15 cellular contexts compared by ENCODE assay signal in genomic region chr6:17928514-17929430, GRCh38. TPM values are rescaled to one million over a fixed set of nuclear protein-coding genes. Genes with fewer than 3 reads are reported as not detected.
DNase-seq lines count a peak whose midpoint lies in the region; ATAC-seq and TF ChIP-seq lines count a peak whose summit lies in the region.
"Had no signal": no experiment of that assay in that cellular context is flagged by ENCODE, and none has a peak within 500 bp of the region (broad histone marks: within the 10 kb centered on the region; RNA-seq: fewer than 3 reads in every experiment).

No MANE protein-coding gene starts in this region.

- H3K27ac Mint-ChIP-seq in activated T-helper 17 cell treated with anti-CD3 and anti-CD28 coated beads, Interleukin-2, amount 50 U/mL, for 72 hours: no peak overlapping the region

- peak; percentile 79 for DNase-seq in GM23248
- DNase-seq in astrocyte of the hippocampus (ENCODE audit: low read depth, low spot score): peak; percentile 55
- DNase-seq in left ventricle myocardium superior: no peak
- no peak for DNase-seq in gastrocnemius medialis
- no peak for DNase-seq in anterior cingulate cortex (lab: John Stamatoyannopoulos, UW)
- DNase-seq in activated CD8-positive, alpha-beta memory T cell treated with anti-CD3 and anti-CD28 coated beads for 24 hours: no peak
- DNase-seq: activated CD4-positive, CD25-positive, alpha-beta regulatory T cell treated with anti-CD3 and anti-CD28 coated beads, Interleukin-2, amount 50 U/mL, for 72 hours; erythroblast; KBM-7; mesendoderm; NCI-H2171 treated with DMSO at 0.1 percent for 48 hours; SIG-M5; stimulated activated naive CD8-positive, alpha-beta T cell treated with anti-CD3 and anti-CD28 coated beads, Interleukin-15, Interleukin-2, amounts not matched to agents 100 U/mL and 50 U/mL, for 24 hours had no signal

- H3F3A ChIP-seq in GM23248 (ENCODE audit: insufficient read depth): peaks cover 52% of the 10 kb centered on the region

- no peak for TF ChIP-seq POLR2A in gastrocnemius medialis (IDR thresholded peaks at IDR 0.05)

- no peak overlapping the region for H2AFZ ChIP-seq in GM23248

- H4K20me1 ChIP-seq in GM23248 (ENCODE audit: insufficient read depth): no peaks in the 10 kb centered on the region

- WGBS in GM23248 (ENCODE audit: low coverage in 1 of 2, low lambda C conversion rate in 2 of 2, missing lambda C conversion rate in 2 of 2), 2 experiments: 54 to 58% methylated on average over 5 of the region's 5 CpGs

- ATAC-seq in left ventricle myocardium superior (peak; percentile 10), gastrocnemius medialis (no peak), HG02981 (IDR thresholded peaks at IDR 0.05; ENCODE audit: unreplicated experiment) (no peak)
- ATAC-seq in activated T-helper 17 cell treated with anti-CD3 and anti-CD28 coated beads, Interleukin-2, amount 50 U/mL, for 72 hours (replicated peaks): no peak
- ATAC-seq: stimulated activated naive CD8-positive, alpha-beta T cell treated with anti-CD3 and anti-CD28 coated beads, Interleukin-15, Interleukin-2, amounts not matched to agents 100 U/mL and 50 U/mL, for 24 hours had no signal

- peaks cover 27% of the 10 kb centered on the region for H3K27me3 Mint-ChIP-seq in activated T-helper 17 cell treated with anti-CD3 and anti-CD28 coated beads, Interleukin-2, amount 50 U/mL, for 72 hours

- in situ Hi-C loops in GM23248 (cut with MboI) (no loop called here), gastrocnemius medialis (cut with MboI; ENCODE audit: low sequenced_read_pairs in 4 of 4) (no loop called here)

- no peak for TF ChIP-seq CTCF in gastrocnemius medialis (IDR thresholded peaks at IDR 0.05 in 4 of 5, conservative IDR thresholded peaks at IDR 0.05 in 1 of 5)

- intact Hi-C loops in left ventricle myocardium superior (cut with micrococcal nuclease) (no loop called here), gastrocnemius medialis (cut with DNase I; ENCODE audit: low total_unique reads) (no loop called here)

- H3K36me3 ChIP-seq in GM23248 (ENCODE audit: low read depth) (no peaks in the 10 kb centered on the region), gastrocnemius medialis (no peaks in the 10 kb centered on the region)

- H3K9ac ChIP-seq in GM23248: peak overlapping the region; percentile 59

- H3K4me2 ChIP-seq in GM23248 (ENCODE audit: unreplicated experiment): peak overlapping the region; percentile 83

- no peaks in the 10 kb centered on the region for H3K4me1 Mint-ChIP-seq in activated T-helper 17 cell treated with anti-CD3 and anti-CD28 coated beads, Interleukin-2, amount 50 U/mL, for 72 hours

- H3K4me3 ChIP-seq in GM23248: 0 out of 2 replicates have a peak overlapping the region, but pooled peaks have one; percentile 43
- no peak overlapping the region for H3K4me3 ChIP-seq in gastrocnemius medialis

- no peaks in the 10 kb centered on the region for H3K9me3 Mint-ChIP-seq in activated T-helper 17 cell treated with anti-CD3 and anti-CD28 coated beads, Interleukin-2, amount 50 U/mL, for 72 hours

- H3K9me3 ChIP-seq in GM23248 (ENCODE audit: low read depth) (no peaks in the 10 kb centered on the region), gastrocnemius medialis (no peaks in the 10 kb centered on the region)

- no peaks in the 10 kb centered on the region for H3K27me3 ChIP-seq in GM23248 (replicated peaks; ENCODE audit: insufficient read depth)
- H3K27me3 ChIP-seq in gastrocnemius medialis: no peaks in the 10 kb centered on the region

- H3K9me2 ChIP-seq in GM23248 (ENCODE audit: insufficient read depth): no peaks in the 10 kb centered on the region

- H3K27ac ChIP-seq in GM23248 (peak overlapping the region; percentile 95), gastrocnemius medialis (peak overlapping the region; percentile 72 to 79 (median 76))

- H3K4me1 ChIP-seq in GM23248 (ENCODE audit: insufficient read depth) (peaks cover 74% of the 10 kb centered on the region), gastrocnemius medialis (peaks cover 79 to 81% of the 10 kb centered on the region in 2 donors)

- H3K79me2 ChIP-seq in GM23248 (ENCODE audit: insufficient read depth): peaks cover 93% of the 10 kb centered on the region

- H3K36me3 Mint-ChIP-seq in activated T-helper 17 cell treated with anti-CD3 and anti-CD28 coated beads, Interleukin-2, amount 50 U/mL, for 72 hours (ENCODE audit: low read depth): no peaks in the 10 kb centered on the region

- no peak overlapping the region for H3K4me3 Mint-ChIP-seq in activated T-helper 17 cell treated with anti-CD3 and anti-CD28 coated beads, Interleukin-2, amount 50 U/mL, for 72 hours

RNA-seq across cellular contexts. Expression of gene KIF13A, which starts 58.7 kb away (rescaled TPM):
- 46.0 and 47.3 TPM in 2 replicates for total RNA-seq in GM23248 (2014; rRNA removed; shearing (Covaris generic))
- 5.0 and 7.4 TPM in 2 replicates for polyA plus RNA-seq in GM23248 (2016; fragmentation: Nextera tagmentation; extraction: Ambion mirVana)
- total RNA-seq in left ventricle myocardium superior (59.5 TPM), gastrocnemius medialis (10 to 100 TPM; 47.4 to 72.9 (median 63.8) TPM)
- total RNA-seq in activated T-helper 17 cell treated with anti-CD3 and anti-CD28 coated beads, Interleukin-2, amount 50 U/mL, for 72 hours: under 1 TPM in 1 of 2 donors, not detected in 1; 0.45 TPM

Comparison
In these comparisons a context has a peak if more than half of its experiments do, and no peak if none do; other contexts are left out.
1. DNase-seq: peak in GM23248 (single experiment) and astrocyte of the hippocampus (single experiment); none in left ventricle myocardium superior (single experiment), gastrocnemius medialis (0 of 2), anterior cingulate cortex (0 of 58) and activated CD8-positive, alpha-beta memory T cell treated with anti-CD3 and anti-CD28 coated beads for 24 hours (single experiment).
2. RNA of gene KIF13A, which starts 58.7 kb away (total RNA-seq): 47.4 to 72.9 TPM in gastrocnemius medialis, 59.5 TPM in left ventricle myocardium superior (single experiment) and 46.0 to 47.3 TPM in GM23248; 0.45 TPM in activated T-helper 17 cell treated with anti-CD3 and anti-CD28 coated beads, Interleukin-2, amount 50 U/mL, for 72 hours; every median in the first group is over 10 times any median in the second.